In genomic region chr16:27704252-27704651, GRCh38 we compare ENCODE assay signal across 15 cellular contexts.
"Had no signal": no experiment of that assay in that cellular context is flagged by ENCODE, and none has a peak within 500 bp of the region (broad histone marks: within the 10 kb centered on the region; RNA-seq: fewer than 3 reads in every experiment).

No MANE protein-coding gene starts in this region.

- ATAC-seq: left colon; naive thymus-derived CD8-positive, alpha-beta T cell; stimulated activated memory B cell treated with anti-CD40 and anti-IgM and Interleukin-4, amounts not matched to agents 10 μg/mL and 1 μg/mL and 100 μg/mL, for 72 hours had no signal

- H3K27me3 ChIP-seq: tibial artery, uterus had no signal

- DNase-seq: activated CD4-positive, alpha-beta T cell treated with anti-CD3 and anti-CD28 coated beads, Interleukin-2, amount 10 ng/mL, durations not matched to agents 7 days and 5 days; activated CD8-positive, alpha-beta memory T cell treated with anti-CD3 and anti-CD28 coated beads, Interleukin-2, amount 50 U/mL, for 48 hours; activated naive CD8-positive, alpha-beta T cell treated with anti-CD3 and anti-CD28 coated beads, Interleukin-2, amount 10 ng/mL, durations not matched to agents 7 days and 5 days; anterior cingulate cortex; cerebellar nuclear complex; endodermal cell; erythroblast; left colon; naive thymus-derived CD8-positive, alpha-beta T cell; stimulated activated CD4-positive, alpha-beta T cell treated with anti-CD3 and anti-CD28 coated beads, Interleukin-2, amount 100 ng/mL, for 48 hours; uterus had no signal

- H3K4me1 ChIP-seq: tibial artery, uterus had no signal

- H3K4me3 ChIP-seq: lung, tibial artery, uterus had no signal

- H3K9me3 ChIP-seq: tibial artery, uterus had no signal

- H3K36me3 ChIP-seq: uterus had no signal

- H3K27ac ChIP-seq: tibial artery, uterus had no signal

- FAIRE-seq: islet of Langerhans had no signal
